Comparison of ENCODE assay signal across 1 cellular context in the genomic region with DNA sequence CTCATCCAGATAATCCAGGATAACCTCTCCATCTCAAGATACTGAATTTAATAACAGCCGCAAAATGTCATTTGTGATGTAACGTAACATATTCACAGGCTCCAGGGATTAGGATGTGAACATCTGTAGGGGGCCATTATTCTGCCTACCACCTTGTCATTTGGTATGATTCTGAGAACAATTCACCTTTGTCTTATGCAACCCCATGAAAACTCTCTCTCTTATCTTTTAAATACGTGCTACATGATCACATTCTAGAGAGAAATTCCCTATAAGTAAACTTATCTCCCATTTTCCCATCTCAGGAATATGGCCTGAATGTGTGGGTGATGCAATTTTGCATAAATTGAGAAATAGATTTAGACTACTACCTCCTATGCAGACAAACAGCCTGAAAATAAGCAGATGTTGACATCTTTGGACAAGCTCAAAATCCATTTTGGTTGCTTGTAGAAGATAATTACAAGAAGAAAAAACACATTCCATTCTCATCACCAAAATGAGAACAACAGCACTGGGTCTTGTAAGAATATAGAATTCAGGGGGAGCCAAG.
TF ChIP-seq lines count a peak whose summit lies in the region.

No MANE protein-coding gene starts in this region.

TF ChIP-seq in K562, 482 proteins besides CTCF, POLR2A, EP300 and RAD21 (continued from another document and continues in another):
- TF ChIP-seq, protein P1, sequence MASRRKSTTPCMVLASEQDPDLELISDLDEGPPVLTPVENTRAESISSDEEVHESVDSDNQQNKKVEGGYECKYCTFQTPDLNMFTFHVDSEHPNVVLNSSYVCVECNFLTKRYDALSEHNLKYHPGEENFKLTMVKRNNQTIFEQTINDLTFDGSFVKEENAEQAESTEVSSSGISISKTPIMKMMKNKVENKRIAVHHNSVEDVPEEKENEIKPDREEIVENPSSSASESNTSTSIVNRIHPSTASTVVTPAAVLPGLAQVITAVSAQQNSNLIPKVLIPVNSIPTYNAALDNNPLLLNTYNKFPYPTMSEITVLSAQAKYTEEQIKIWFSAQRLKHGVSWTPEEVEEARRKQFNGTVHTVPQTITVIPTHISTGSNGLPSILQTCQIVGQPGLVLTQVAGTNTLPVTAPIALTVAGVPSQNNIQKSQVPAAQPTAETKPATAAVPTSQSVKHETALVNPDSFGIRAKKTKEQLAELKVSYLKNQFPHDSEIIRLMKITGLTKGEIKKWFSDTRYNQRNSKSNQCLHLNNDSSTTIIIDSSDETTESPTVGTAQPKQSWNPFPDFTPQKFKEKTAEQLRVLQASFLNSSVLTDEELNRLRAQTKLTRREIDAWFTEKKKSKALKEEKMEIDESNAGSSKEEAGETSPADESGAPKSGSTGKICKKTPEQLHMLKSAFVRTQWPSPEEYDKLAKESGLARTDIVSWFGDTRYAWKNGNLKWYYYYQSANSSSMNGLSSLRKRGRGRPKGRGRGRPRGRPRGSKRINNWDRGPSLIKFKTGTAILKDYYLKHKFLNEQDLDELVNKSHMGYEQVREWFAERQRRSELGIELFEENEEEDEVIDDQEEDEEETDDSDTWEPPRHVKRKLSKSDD (conservative IDR thresholded peaks at IDR 0.05; ENCODE audit: low read length) = no peak
- TF ChIP-seq, protein P2, sequence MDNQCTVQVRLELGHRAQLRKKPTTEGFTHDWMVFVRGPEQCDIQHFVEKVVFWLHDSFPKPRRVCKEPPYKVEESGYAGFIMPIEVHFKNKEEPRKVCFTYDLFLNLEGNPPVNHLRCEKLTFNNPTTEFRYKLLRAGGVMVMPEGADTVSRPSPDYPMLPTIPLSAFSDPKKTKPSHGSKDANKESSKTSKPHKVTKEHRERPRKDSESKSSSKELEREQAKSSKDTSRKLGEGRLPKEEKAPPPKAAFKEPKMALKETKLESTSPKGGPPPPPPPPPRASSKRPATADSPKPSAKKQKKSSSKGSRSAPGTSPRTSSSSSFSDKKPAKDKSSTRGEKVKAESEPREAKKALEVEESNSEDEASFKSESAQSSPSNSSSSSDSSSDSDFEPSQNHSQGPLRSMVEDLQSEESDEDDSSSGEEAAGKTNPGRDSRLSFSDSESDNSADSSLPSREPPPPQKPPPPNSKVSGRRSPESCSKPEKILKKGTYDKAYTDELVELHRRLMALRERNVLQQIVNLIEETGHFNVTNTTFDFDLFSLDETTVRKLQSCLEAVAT (IDR thresholded peaks at IDR 0.05) = no peak
- TF ChIP-seq DNMT1 (IDR thresholded peaks at IDR 0.05) (no peak), MTA1 (IDR thresholded peaks at IDR 0.05; ENCODE audit: borderline replicate concordance) (no peak), MTF1 (CRISPR knock-in tag; IDR thresholded peaks at IDR 0.05; ENCODE audit: borderline replicate concordance) (no peak), ZNF444 (CRISPR knock-in tag; IDR thresholded peaks at IDR 0.05) (no peak), ZNF282 (CRISPR knock-in tag; IDR thresholded peaks at IDR 0.05) (no peak), SP1 (CRISPR knock-in tag; IDR thresholded peaks at IDR 0.05) (no peak), ZNF584 (CRISPR knock-in tag; IDR thresholded peaks at IDR 0.05; ENCODE audit: low read depth) (peak; percentile 52; the same call in 1 of the 2 replicates), ZBED1 (IDR thresholded peaks at IDR 0.05) (no peak), FOXJ2 (tag; IDR thresholded peaks at IDR 0.05) (no peak), ZNF124 (CRISPR knock-in tag; IDR thresholded peaks at IDR 0.05) (no peak), RUNX1 (IDR thresholded peaks at IDR 0.05; ENCODE audit: low read depth) (no peak), ZNF589 (CRISPR knock-in tag; IDR thresholded peaks at IDR 0.05; ENCODE audit: low read depth) (0 out of 2 replicates have a peak, but pooled peaks have one; percentile 39), SREBF1 (IDR thresholded peaks at IDR 0.05; ENCODE audit: borderline replicate concordance, low read depth, low read length) (no peak), POU5F1 (IDR thresholded peaks at IDR 0.05; ENCODE audit: borderline replicate concordance, low read depth, low read length, partially characterized antibody) (no peak), SAFB2 (IDR thresholded peaks at IDR 0.05; ENCODE audit: borderline replicate concordance, low read depth, low read length, severe bottlenecking) (no peak), KLF16 (IDR thresholded peaks at IDR 0.05) (no peak), KHSRP (IDR thresholded peaks at IDR 0.05) (no peak), POLR3G (IDR thresholded peaks at IDR 0.05; ENCODE audit: extremely low read depth, insufficient read length, insufficient replicate concordance) (no peak), ADNP (tag; IDR thresholded peaks at IDR 0.05) (no peak), ZNF707 (CRISPR knock-in tag; conservative IDR thresholded peaks at IDR 0.05) (no peak), MTA2 (IDR thresholded peaks at IDR 0.05; ENCODE audit: low read depth) (no peak), CHCHD3 (CRISPR knock-in tag; IDR thresholded peaks at IDR 0.05) (no peak), DMBX1 (CRISPR knock-in tag; IDR thresholded peaks at IDR 0.05; ENCODE audit: borderline replicate concordance) (peak; percentile 66; the same call in 1 of the 2 replicates), NFE2 (IDR thresholded peaks at IDR 0.05; ENCODE audit: low read depth) (no peak), PHTF2 (CRISPR knock-in tag; IDR thresholded peaks at IDR 0.05) (no peak), HMG20A (CRISPR knock-in tag; conservative IDR thresholded peaks at IDR 0.05) (no peak)
- TF ChIP-seq, protein P3, sequence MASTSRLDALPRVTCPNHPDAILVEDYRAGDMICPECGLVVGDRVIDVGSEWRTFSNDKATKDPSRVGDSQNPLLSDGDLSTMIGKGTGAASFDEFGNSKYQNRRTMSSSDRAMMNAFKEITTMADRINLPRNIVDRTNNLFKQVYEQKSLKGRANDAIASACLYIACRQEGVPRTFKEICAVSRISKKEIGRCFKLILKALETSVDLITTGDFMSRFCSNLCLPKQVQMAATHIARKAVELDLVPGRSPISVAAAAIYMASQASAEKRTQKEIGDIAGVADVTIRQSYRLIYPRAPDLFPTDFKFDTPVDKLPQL (IDR thresholded peaks at IDR 0.05; ENCODE audit: extremely low read depth, insufficient read length) = no peak
- TF ChIP-seq, protein P4, sequence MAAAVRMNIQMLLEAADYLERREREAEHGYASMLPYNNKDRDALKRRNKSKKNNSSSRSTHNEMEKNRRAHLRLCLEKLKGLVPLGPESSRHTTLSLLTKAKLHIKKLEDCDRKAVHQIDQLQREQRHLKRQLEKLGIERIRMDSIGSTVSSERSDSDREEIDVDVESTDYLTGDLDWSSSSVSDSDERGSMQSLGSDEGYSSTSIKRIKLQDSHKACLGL (CRISPR knock-in tag; IDR thresholded peaks at IDR 0.05; ENCODE audit: borderline replicate concordance, poor library complexity, severe bottlenecking) = no peak
- TF ChIP-seq, protein P5, sequence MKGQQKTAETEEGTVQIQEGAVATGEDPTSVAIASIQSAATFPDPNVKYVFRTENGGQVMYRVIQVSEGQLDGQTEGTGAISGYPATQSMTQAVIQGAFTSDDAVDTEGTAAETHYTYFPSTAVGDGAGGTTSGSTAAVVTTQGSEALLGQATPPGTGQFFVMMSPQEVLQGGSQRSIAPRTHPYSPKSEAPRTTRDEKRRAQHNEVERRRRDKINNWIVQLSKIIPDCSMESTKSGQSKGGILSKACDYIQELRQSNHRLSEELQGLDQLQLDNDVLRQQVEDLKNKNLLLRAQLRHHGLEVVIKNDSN (CRISPR knock-in tag; IDR thresholded peaks at IDR 0.05) = no peak
- TF ChIP-seq, protein P6, sequence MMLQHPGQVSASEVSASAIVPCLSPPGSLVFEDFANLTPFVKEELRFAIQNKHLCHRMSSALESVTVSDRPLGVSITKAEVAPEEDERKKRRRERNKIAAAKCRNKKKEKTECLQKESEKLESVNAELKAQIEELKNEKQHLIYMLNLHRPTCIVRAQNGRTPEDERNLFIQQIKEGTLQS (IDR thresholded peaks at IDR 0.05) = peak; percentile 80
- TF ChIP-seq, protein P6 (CRISPR knock-in tag; conservative IDR thresholded peaks at IDR 0.05) = no peak
- TF ChIP-seq, protein P7, sequence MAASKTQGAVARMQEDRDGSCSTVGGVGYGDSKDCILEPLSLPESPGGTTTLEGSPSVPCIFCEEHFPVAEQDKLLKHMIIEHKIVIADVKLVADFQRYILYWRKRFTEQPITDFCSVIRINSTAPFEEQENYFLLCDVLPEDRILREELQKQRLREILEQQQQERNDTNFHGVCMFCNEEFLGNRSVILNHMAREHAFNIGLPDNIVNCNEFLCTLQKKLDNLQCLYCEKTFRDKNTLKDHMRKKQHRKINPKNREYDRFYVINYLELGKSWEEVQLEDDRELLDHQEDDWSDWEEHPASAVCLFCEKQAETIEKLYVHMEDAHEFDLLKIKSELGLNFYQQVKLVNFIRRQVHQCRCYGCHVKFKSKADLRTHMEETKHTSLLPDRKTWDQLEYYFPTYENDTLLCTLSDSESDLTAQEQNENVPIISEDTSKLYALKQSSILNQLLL (CRISPR knock-in tag; IDR thresholded peaks at IDR 0.05; ENCODE audit: borderline replicate concordance) = no peak
- TF ChIP-seq, protein P8, sequence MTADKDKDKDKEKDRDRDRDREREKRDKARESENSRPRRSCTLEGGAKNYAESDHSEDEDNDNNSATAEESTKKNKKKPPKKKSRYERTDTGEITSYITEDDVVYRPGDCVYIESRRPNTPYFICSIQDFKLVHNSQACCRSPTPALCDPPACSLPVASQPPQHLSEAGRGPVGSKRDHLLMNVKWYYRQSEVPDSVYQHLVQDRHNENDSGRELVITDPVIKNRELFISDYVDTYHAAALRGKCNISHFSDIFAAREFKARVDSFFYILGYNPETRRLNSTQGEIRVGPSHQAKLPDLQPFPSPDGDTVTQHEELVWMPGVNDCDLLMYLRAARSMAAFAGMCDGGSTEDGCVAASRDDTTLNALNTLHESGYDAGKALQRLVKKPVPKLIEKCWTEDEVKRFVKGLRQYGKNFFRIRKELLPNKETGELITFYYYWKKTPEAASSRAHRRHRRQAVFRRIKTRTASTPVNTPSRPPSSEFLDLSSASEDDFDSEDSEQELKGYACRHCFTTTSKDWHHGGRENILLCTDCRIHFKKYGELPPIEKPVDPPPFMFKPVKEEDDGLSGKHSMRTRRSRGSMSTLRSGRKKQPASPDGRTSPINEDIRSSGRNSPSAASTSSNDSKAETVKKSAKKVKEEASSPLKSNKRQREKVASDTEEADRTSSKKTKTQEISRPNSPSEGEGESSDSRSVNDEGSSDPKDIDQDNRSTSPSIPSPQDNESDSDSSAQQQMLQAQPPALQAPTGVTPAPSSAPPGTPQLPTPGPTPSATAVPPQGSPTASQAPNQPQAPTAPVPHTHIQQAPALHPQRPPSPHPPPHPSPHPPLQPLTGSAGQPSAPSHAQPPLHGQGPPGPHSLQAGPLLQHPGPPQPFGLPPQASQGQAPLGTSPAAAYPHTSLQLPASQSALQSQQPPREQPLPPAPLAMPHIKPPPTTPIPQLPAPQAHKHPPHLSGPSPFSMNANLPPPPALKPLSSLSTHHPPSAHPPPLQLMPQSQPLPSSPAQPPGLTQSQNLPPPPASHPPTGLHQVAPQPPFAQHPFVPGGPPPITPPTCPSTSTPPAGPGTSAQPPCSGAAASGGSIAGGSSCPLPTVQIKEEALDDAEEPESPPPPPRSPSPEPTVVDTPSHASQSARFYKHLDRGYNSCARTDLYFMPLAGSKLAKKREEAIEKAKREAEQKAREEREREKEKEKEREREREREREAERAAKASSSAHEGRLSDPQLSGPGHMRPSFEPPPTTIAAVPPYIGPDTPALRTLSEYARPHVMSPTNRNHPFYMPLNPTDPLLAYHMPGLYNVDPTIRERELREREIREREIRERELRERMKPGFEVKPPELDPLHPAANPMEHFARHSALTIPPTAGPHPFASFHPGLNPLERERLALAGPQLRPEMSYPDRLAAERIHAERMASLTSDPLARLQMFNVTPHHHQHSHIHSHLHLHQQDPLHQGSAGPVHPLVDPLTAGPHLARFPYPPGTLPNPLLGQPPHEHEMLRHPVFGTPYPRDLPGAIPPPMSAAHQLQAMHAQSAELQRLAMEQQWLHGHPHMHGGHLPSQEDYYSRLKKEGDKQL (CRISPR knock-in tag; IDR thresholded peaks at IDR 0.05; ENCODE audit: borderline replicate concordance) = no peak
- TF ChIP-seq, protein P9, sequence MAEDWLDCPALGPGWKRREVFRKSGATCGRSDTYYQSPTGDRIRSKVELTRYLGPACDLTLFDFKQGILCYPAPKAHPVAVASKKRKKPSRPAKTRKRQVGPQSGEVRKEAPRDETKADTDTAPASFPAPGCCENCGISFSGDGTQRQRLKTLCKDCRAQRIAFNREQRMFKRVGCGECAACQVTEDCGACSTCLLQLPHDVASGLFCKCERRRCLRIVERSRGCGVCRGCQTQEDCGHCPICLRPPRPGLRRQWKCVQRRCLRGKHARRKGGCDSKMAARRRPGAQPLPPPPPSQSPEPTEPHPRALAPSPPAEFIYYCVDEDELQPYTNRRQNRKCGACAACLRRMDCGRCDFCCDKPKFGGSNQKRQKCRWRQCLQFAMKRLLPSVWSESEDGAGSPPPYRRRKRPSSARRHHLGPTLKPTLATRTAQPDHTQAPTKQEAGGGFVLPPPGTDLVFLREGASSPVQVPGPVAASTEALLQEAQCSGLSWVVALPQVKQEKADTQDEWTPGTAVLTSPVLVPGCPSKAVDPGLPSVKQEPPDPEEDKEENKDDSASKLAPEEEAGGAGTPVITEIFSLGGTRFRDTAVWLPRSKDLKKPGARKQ (CRISPR knock-in tag; IDR thresholded peaks at IDR 0.05) = no peak
- TF ChIP-seq, protein P10, sequence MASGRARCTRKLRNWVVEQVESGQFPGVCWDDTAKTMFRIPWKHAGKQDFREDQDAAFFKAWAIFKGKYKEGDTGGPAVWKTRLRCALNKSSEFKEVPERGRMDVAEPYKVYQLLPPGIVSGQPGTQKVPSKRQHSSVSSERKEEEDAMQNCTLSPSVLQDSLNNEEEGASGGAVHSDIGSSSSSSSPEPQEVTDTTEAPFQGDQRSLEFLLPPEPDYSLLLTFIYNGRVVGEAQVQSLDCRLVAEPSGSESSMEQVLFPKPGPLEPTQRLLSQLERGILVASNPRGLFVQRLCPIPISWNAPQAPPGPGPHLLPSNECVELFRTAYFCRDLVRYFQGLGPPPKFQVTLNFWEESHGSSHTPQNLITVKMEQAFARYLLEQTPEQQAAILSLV (tag; IDR thresholded peaks at IDR 0.05) = no peak; the same call in 1 of the 2 replicates
- TF ChIP-seq, protein P11, sequence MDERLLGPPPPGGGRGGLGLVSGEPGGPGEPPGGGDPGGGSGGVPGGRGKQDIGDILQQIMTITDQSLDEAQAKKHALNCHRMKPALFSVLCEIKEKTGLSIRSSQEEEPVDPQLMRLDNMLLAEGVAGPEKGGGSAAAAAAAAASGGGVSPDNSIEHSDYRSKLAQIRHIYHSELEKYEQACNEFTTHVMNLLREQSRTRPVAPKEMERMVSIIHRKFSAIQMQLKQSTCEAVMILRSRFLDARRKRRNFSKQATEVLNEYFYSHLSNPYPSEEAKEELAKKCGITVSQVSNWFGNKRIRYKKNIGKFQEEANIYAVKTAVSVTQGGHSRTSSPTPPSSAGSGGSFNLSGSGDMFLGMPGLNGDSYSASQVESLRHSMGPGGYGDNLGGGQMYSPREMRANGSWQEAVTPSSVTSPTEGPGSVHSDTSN (CRISPR knock-in tag; IDR thresholded peaks at IDR 0.05; ENCODE audit: low read depth) = no peak
- TF ChIP-seq, protein P11 (tag; conservative IDR thresholded peaks at IDR 0.05; ENCODE audit: low read depth) = no peak
